22 cellular contexts compared by ENCODE assay signal in the genomic region with DNA sequence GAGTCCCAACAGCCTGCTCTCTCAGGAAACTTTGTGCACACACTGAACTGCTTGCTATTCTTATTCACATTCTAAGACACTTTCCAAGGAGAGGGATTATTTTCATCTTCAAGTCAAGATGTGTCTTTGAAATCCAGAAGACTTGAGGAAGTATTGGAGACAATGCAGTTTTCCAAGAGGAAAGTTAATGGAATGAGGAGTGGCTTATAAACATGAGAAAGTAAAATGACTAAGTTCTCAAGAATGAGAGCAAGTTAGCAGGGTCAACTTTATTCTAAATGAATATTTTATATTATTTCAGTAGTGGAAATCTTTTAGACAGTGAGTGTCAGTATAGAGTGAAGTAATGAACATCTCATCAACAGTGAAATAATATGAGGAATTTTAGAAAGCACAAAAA.
DNase-seq lines count a peak whose midpoint lies in the region; ATAC-seq, FAIRE-seq and TF ChIP-seq lines count a peak whose summit lies in the region.
"Had no signal": no experiment of that assay in that cellular context is flagged by ENCODE, and none has a peak within 500 bp of the region (broad histone marks: within the 10 kb centered on the region; RNA-seq: fewer than 3 reads in every experiment).

No MANE protein-coding gene starts in this region.

- H3F3A ChIP-seq in SK-N-SH (replicated peaks; ENCODE audit: insufficient read depth) = peaks cover 4% of the 10 kb centered on the region

- H3K79me2 ChIP-seq in SK-N-SH (ENCODE audit: insufficient read depth) = no peaks in the 10 kb centered on the region

- no peaks in the 10 kb centered on the region for H3K9me2 ChIP-seq in SK-N-SH

- TF ChIP-seq EP300 in SK-N-SH (IDR thresholded peaks at IDR 0.05; ENCODE audit: borderline replicate concordance in 1 of 2, low read depth in 1 of 2, low read length in 1 of 2) = no peak

- no peak for ATAC-seq in SK-N-SH treated with all-trans-retinoic acid at 6 μM for 48 hours
- ATAC-seq in RWPE2 (ENCODE audit: low read depth) = peak; percentile 70; the same call in 2 of the 3 replicates
- peak; percentile 48 for ATAC-seq in foreskin keratinocyte
- ATAC-seq: CD8-positive, alpha-beta T cell; GM12878 had no signal

- CTCF ChIA-PET in SK-N-SH (lab: Yijun Ruan, JAX) = no interaction called here

- DNase-seq in SK-N-SH (no peak), RWPE2 (ENCODE audit: low spot score) (no peak), foreskin keratinocyte (peak; percentile 46 to 72), urothelium cell line (ENCODE audit: low spot score) (peak; percentile 7), NCI-H748 treated with DMSO at 0.1 percent for 48 hours (lab: John Stamatoyannopoulos, UW) (no peak), NCI-H524 (lab: John Stamatoyannopoulos, UW) (no peak), NCI-H1105 (lab: John Stamatoyannopoulos, UW) (no peak)
- DNase-seq: CD8-positive, alpha-beta T cell; DND-41; GDM1; Karpas-422; NCI-H1105 treated with DMSO at 0.1 percent for 48 hours; NCI-H187; NCI-H345; NCI-H526 treated with DMSO at 0.1 percent for 48 hours; RPMI8226 had no signal

- H3K27me3 ChIP-seq in SK-N-SH (ENCODE audit: insufficient read depth) (no peaks in the 10 kb centered on the region), RWPE2 (ENCODE audit: insufficient read depth, poor library complexity, severe bottlenecking) (no peaks in the 10 kb centered on the region), foreskin keratinocyte (no peaks in the 10 kb centered on the region)
- H3K27me3 ChIP-seq: BLaER1, SJSA1 had no signal

- peak overlapping the region; percentile 58; the same call in 1 of the 2 replicates for H2AFZ ChIP-seq in SK-N-SH (ENCODE audit: low read depth)

- H3K4me2 ChIP-seq in SK-N-SH = 0 out of 2 replicates have a peak overlapping the region, but pooled peaks have one; percentile 11
- H3K4me2 ChIP-seq: BLaER1 had no signal

- H3K27ac ChIP-seq in SK-N-SH (ENCODE audit: low read depth in 2 of 2, low read length in 1 of 2) = peak overlapping the region in 1 of 2 experiments; percentile 32; a peak in 2 of 4 replicates
- H3K27ac ChIP-seq in RWPE2 (ENCODE audit: poor library complexity, severe bottlenecking) = no peak overlapping the region
- no peak overlapping the region for H3K27ac ChIP-seq in foreskin keratinocyte
- H3K27ac ChIP-seq: 22Rv1, BLaER1, SJSA1 had no signal

- no peak overlapping the region for H3K9ac ChIP-seq in SK-N-SH
- H3K9ac ChIP-seq: BLaER1 had no signal

- no peak for TF ChIP-seq CTCF in SK-N-SH (IDR thresholded peaks at IDR 0.05)
- TF ChIP-seq CTCF in RWPE2 (IDR thresholded peaks at IDR 0.05; ENCODE audit: poor library complexity, severe bottlenecking) = no peak
- no peak for TF ChIP-seq CTCF in foreskin keratinocyte (conservative IDR thresholded peaks at IDR 0.05)

- H3K4me3 ChIP-seq in SK-N-SH (ENCODE audit: low read depth in 2 of 2, low read length in 1 of 2) = no peak overlapping the region
- H3K4me3 ChIP-seq in RWPE2 (ENCODE audit: severe bottlenecking) = no peak overlapping the region
- H3K4me3 ChIP-seq: BLaER1, GM12878, SJSA1 had no signal

- H3K36me3 ChIP-seq in SK-N-SH (replicated peaks in 1 of 2; ENCODE audit: control insufficient read depth in 1 of 2, insufficient read depth in 2 of 2, low read length in 1 of 2) = no peaks in the 10 kb centered on the region
- H3K36me3 ChIP-seq in RWPE2 (ENCODE audit: low read depth) = no peaks in the 10 kb centered on the region
- H3K36me3 ChIP-seq: BLaER1, SJSA1 had no signal

- no peak for FAIRE-seq in urothelium cell line (lab: Jason Lieb, UNC)
- FAIRE-seq: GM12878, H1 had no signal

- no peaks in the 10 kb centered on the region for H3K4me1 ChIP-seq in SK-N-SH (ENCODE audit: control insufficient read depth in 1 of 2, insufficient read depth in 2 of 2, low read depth in 1 of 2, low read length in 1 of 2)
- peaks cover 7% of the 10 kb centered on the region for H3K4me1 ChIP-seq in RWPE2 (ENCODE audit: insufficient read depth, poor library complexity, severe bottlenecking)
- peaks cover 8% of the 10 kb centered on the region for H3K4me1 ChIP-seq in foreskin keratinocyte
- H3K4me1 ChIP-seq: BLaER1, SJSA1 had no signal

- H3K9me3 ChIP-seq in SK-N-SH (no peaks in the 10 kb centered on the region), RWPE2 (ENCODE audit: severe bottlenecking) (no peaks in the 10 kb centered on the region)
- H3K9me3 ChIP-seq: BLaER1, SJSA1 had no signal

- no peak for TF ChIP-seq RAD21 in SK-N-SH (IDR thresholded peaks at IDR 0.05; ENCODE audit: low read length)

- no peaks in the 10 kb centered on the region for H4K20me1 ChIP-seq in SK-N-SH (ENCODE audit: insufficient read depth)
- H4K20me1 ChIP-seq: BLaER1 had no signal

- POLR2A ChIA-PET in SK-N-SH (lab: Yijun Ruan, JAX) = no interaction called here

TF ChIP-seq in SK-N-SH, 30 proteins besides CTCF, POLR2A, EP300 and RAD21:
- TF ChIP-seq FOXM1 (IDR thresholded peaks at IDR 0.05; ENCODE audit: low read depth) = no peak
- TF ChIP-seq POLR2AphosphoS5 (IDR thresholded peaks at IDR 0.05; ENCODE audit: low read depth, low read length) = no peak
- TF ChIP-seq NFIC (IDR thresholded peaks at IDR 0.05; ENCODE audit: borderline replicate concordance) = no peak
- TF ChIP-seq MEF2A (IDR thresholded peaks at IDR 0.05; ENCODE audit: borderline replicate concordance, low read depth) = no peak
- TF ChIP-seq, protein P1, sequence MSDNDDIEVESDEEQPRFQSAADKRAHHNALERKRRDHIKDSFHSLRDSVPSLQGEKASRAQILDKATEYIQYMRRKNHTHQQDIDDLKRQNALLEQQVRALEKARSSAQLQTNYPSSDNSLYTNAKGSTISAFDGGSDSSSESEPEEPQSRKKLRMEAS (IDR thresholded peaks at IDR 0.05; ENCODE audit: low read depth) = no peak
- TF ChIP-seq TCF12 (IDR thresholded peaks at IDR 0.05) = no peak

TF ChIP-seq in SK-N-SH treated with all-trans-retinoic acid at 6 μM for 48 hours, 23 proteins besides CTCF, POLR2A, EP300 and RAD21 (continues in another document):
- TF ChIP-seq, protein P2, sequence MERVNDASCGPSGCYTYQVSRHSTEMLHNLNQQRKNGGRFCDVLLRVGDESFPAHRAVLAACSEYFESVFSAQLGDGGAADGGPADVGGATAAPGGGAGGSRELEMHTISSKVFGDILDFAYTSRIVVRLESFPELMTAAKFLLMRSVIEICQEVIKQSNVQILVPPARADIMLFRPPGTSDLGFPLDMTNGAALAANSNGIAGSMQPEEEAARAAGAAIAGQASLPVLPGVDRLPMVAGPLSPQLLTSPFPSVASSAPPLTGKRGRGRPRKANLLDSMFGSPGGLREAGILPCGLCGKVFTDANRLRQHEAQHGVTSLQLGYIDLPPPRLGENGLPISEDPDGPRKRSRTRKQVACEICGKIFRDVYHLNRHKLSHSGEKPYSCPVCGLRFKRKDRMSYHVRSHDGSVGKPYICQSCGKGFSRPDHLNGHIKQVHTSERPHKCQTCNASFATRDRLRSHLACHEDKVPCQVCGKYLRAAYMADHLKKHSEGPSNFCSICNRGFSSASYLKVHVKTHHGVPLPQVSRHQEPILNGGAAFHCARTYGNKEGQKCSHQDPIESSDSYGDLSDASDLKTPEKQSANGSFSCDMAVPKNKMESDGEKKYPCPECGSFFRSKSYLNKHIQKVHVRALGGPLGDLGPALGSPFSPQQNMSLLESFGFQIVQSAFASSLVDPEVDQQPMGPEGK (CRISPR knock-in tag; IDR thresholded peaks at IDR 0.05; ENCODE audit: borderline replicate concordance) = no peak
- TF ChIP-seq, protein P3, sequence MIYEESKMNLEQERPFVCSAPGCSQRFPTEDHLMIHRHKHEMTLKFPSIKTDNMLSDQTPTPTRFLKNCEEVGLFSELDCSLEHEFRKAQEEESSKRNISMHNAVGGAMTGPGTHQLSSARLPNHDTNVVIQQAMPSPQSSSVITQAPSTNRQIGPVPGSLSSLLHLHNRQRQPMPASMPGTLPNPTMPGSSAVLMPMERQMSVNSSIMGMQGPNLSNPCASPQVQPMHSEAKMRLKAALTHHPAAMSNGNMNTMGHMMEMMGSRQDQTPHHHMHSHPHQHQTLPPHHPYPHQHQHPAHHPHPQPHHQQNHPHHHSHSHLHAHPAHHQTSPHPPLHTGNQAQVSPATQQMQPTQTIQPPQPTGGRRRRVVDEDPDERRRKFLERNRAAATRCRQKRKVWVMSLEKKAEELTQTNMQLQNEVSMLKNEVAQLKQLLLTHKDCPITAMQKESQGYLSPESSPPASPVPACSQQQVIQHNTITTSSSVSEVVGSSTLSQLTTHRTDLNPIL (CRISPR knock-in tag; IDR thresholded peaks at IDR 0.05; ENCODE audit: low read depth) = no peak
- TF ChIP-seq ZFP30 (CRISPR knock-in tag; IDR thresholded peaks at IDR 0.05) (no peak), ZNF565 (CRISPR knock-in tag; conservative IDR thresholded peaks at IDR 0.05; ENCODE audit: low read depth) (no peak), ESRRG (CRISPR knock-in tag; IDR thresholded peaks at IDR 0.05) (no peak), ZNF8 (CRISPR knock-in tag; IDR thresholded peaks at IDR 0.05) (no peak), RARB (CRISPR knock-in tag; IDR thresholded peaks at IDR 0.05) (no peak), BACH2 (CRISPR knock-in tag; IDR thresholded peaks at IDR 0.05; ENCODE audit: borderline replicate concordance) (no peak), GLIS3 (CRISPR knock-in tag; IDR thresholded peaks at IDR 0.05) (no peak), ISL1 (CRISPR knock-in tag; IDR thresholded peaks at IDR 0.05) (no peak)
- TF ChIP-seq, protein P4, sequence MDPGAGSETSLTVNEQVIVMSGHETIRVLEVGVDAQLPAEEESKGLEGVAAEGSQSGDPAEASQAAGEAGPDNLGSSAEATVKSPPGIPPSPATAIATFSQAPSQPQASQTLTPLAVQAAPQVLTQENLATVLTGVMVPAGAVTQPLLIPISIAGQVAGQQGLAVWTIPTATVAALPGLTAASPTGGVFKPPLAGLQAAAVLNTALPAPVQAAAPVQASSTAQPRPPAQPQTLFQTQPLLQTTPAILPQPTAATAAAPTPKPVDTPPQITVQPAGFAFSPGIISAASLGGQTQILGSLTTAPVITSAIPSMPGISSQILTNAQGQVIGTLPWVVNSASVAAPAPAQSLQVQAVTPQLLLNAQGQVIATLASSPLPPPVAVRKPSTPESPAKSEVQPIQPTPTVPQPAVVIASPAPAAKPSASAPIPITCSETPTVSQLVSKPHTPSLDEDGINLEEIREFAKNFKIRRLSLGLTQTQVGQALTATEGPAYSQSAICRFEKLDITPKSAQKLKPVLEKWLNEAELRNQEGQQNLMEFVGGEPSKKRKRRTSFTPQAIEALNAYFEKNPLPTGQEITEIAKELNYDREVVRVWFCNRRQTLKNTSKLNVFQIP (CRISPR knock-in tag; IDR thresholded peaks at IDR 0.05; ENCODE audit: borderline replicate concordance, low read depth) = no peak

Comparison
In these comparisons a context has a peak if more than half of its experiments do, and no peak if none do; other contexts are left out.
1. DNase-seq: peak in foreskin keratinocyte (2 of 2) and urothelium cell line (single experiment); none in SK-N-SH (single experiment), RWPE2 (single experiment), NCI-H748 treated with DMSO at 0.1 percent for 48 hours (single experiment), NCI-H524 (0 of 2) and NCI-H1105 (single experiment).